ENCODE assay signal across 8 cellular contexts in the genomic region with DNA sequence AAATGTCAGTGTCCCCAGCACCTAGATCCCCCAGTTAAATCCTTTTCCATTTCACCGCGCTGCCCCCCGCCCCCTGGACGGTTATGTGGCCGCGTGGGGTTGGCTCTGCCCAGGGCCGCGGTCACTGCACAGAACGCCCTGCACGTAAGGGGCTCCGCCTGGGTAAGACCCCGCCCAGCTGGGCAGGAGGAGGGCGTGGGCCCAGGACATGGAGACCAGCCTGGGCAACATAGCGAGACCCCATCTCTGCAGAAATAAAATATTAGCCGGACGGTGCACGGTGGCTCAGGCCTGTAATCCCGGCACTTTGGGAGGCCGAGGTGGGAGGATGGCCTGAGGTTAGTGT. TPM values are rescaled to one million over a fixed set of nuclear protein-coding genes. Genes with fewer than 3 reads are reported as not detected.
DNase-seq lines count a peak whose midpoint lies in the region; ATAC-seq and TF ChIP-seq lines count a peak whose summit lies in the region.

No MANE protein-coding gene starts in this region.

- H3K4me3 ChIP-seq in GM23338 (peak overlapping the region; percentile 96), prostate gland (peak overlapping the region; percentile 68 to 90)

- H3K4me1 ChIP-seq in GM23338 (ENCODE audit: insufficient read depth), result no peaks in the 10 kb centered on the region; the same call in 1 of the 2 replicates
- peaks cover 12% of the 10 kb centered on the region for H3K4me1 ChIP-seq in prostate gland (replicated peaks)

- H3K36me3 ChIP-seq in GM23338 (ENCODE audit: insufficient read depth), result no peaks in the 10 kb centered on the region; the same call in 1 of the 2 replicates
- H3K36me3 ChIP-seq in prostate gland, result peaks cover 0 to 6% of the 10 kb centered on the region in 2 donors

- POLR2A ChIA-PET in WTC11 (lab: Charles Lee), result no interaction called here

- H3K36me3 Mint-ChIP-seq in GM23338 (ENCODE audit: low read depth), result peaks cover 18% of the 10 kb centered on the region
- peaks cover 10% of the 10 kb centered on the region; the same call in 1 of the 2 replicates for H3K36me3 Mint-ChIP-seq in WTC11

- H3K9me3 ChIP-seq in prostate gland, result no peaks in the 10 kb centered on the region

- intact Hi-C loops in prostate gland (cut with DNase I), result no loop called here

- TF ChIP-seq CTCF in GM23338 (conservative IDR thresholded peaks at IDR 0.05; ENCODE audit: low read depth in 2 of 2) (no peak), WTC11 (IDR thresholded peaks at IDR 0.05) (no peak), prostate gland (IDR thresholded peaks at IDR 0.05) (no peak)

- H3K9me3 Mint-ChIP-seq in GM23338 (no peaks in the 10 kb centered on the region), WTC11 (no peaks in the 10 kb centered on the region)

- peaks cover 25% of the 10 kb centered on the region for H3K79me2 ChIP-seq in GM23338 (replicated peaks; ENCODE audit: insufficient read depth)

- no peaks in the 10 kb centered on the region for H3K27me3 ChIP-seq in GM23338 (ENCODE audit: insufficient read depth)
- no peaks in the 10 kb centered on the region for H3K27me3 ChIP-seq in prostate gland (replicated peaks; ENCODE audit: insufficient read depth)

- H4K20me1 ChIP-seq in GM23338 (replicated peaks; ENCODE audit: insufficient read depth), result no peaks in the 10 kb centered on the region

- peak overlapping the region; percentile 86 for H3K4me2 ChIP-seq in GM23338

- H3K9me2 ChIP-seq in GM23338 (ENCODE audit: insufficient read depth), result no peaks in the 10 kb centered on the region

- H3F3A ChIP-seq in GM23338 (replicated peaks; ENCODE audit: low read depth), result no peaks in the 10 kb centered on the region

- DNase-seq in D341Med (ENCODE audit: low spot score) (peak; percentile 48), GM23338 (ENCODE audit: low spot score) (peak; percentile 28), WTC11 (ENCODE audit: low spot score) (no peak), glomerular visceral epithelial cell (ENCODE audit: extremely low spot score) (peak; percentile 14), prostate gland (ENCODE audit: low spot score) (no peak), amniotic stem cell (lab: John Stamatoyannopoulos, UW) (no peak), putamen (ENCODE audit: low spot score) (no peak), NCI-H1105 treated with DMSO at 0.1 percent for 48 hours (lab: John Stamatoyannopoulos, UW) (no peak)

- no peak for TF ChIP-seq POLR2A in prostate gland (IDR thresholded peaks at IDR 0.05)

- H3K27ac Mint-ChIP-seq in GM23338, result peak overlapping the region; percentile 54
- H3K27ac Mint-ChIP-seq in WTC11, result peak overlapping the region; percentile 54

- H3K4me1 Mint-ChIP-seq in GM23338 (peaks cover 8% of the 10 kb centered on the region), WTC11 (peaks cover 14% of the 10 kb centered on the region)

- H3K27ac ChIP-seq in GM23338 (ENCODE audit: low read depth) (peak overlapping the region; percentile 88), prostate gland (peak overlapping the region; percentile 94 to 97)

- ATAC-seq in GM23338, result peak; percentile 57
- peak; percentile 7; the same call in 1 of the 2 replicates for ATAC-seq in WTC11

- H3K27me3 Mint-ChIP-seq in GM23338 (ENCODE audit: insufficient read depth, low read depth, poor library complexity) (peaks cover 7% of the 10 kb centered on the region), WTC11 (ENCODE audit: low read depth) (no peaks in the 10 kb centered on the region)

- H3K4me3 Mint-ChIP-seq in GM23338 (peak overlapping the region; percentile 90), WTC11 (peak overlapping the region; percentile 80)

- 24% methylated on average over 19 of the region's 19 CpGs for WGBS in prostate gland

- H2AFZ ChIP-seq in GM23338, result peak overlapping the region; percentile 56; the same call in 1 of the 2 replicates

- CTCF ChIA-PET in WTC11 (lab: Charles Lee), result interaction anchor here (0.8 to 1.5 kb wide), 8 partner anchors 9 to 313 kb away, joined by 3 to 7 read pairs (median 5); no protein-coding TSS in a partner anchor

TF ChIP-seq in GM23338, 12 proteins besides CTCF, POLR2A, EP300 and RAD21:
- no peak for TF ChIP-seq CREB1 (CRISPR knock-in tag; IDR thresholded peaks at IDR 0.05; ENCODE audit: low read depth)
- no peak for TF ChIP-seq STAT1 (IDR thresholded peaks at IDR 0.05; ENCODE audit: unreplicated experiment)
- TF ChIP-seq POLR2AphosphoS5 (IDR thresholded peaks at IDR 0.05; ENCODE audit: low read depth), result peak; percentile 3; the same call in 1 of the 2 replicates

TF ChIP-seq in WTC11, 78 proteins besides CTCF, POLR2A, EP300 and RAD21:
- TF ChIP-seq ZNF121 (CRISPR knock-in tag; IDR thresholded peaks at IDR 0.05) (peak; percentile 99), NR2C2 (CRISPR knock-in tag; IDR thresholded peaks at IDR 0.05) (no peak), GTF2I (CRISPR knock-in tag; conservative IDR thresholded peaks at IDR 0.05) (peak; percentile 77; the same call in 1 of the 2 replicates)

RNA-seq across cellular contexts. Expression of gene ZFAND2A, which starts 0.6 kb away (rescaled TPM):
- total RNA-seq in GM23338 (2014; rRNA removed; shearing (Covaris generic)), result 14.4 and 15.3 TPM in 2 replicates
- polyA plus RNA-seq in GM23338 (2016; fragmentation: Nextera tagmentation; extraction: Ambion mirVana), result 29.2 and 30.3 TPM in 2 replicates
- total RNA-seq in WTC11 (2021) (14.5 to 16.1 TPM (median 15.3 TPM) in 3 replicates), prostate gland (10 to 100 TPM; 25.0 to 36.3 TPM)

Comparison
In these comparisons a context has a peak if more than half of its experiments do, and no peak if none do; other contexts are left out.
1. DNase-seq: peak in D341Med (single experiment), GM23338 (single experiment) and glomerular visceral epithelial cell (single experiment); none in WTC11 (single experiment), prostate gland (single experiment), amniotic stem cell (single experiment), putamen (single experiment) and NCI-H1105 treated with DMSO at 0.1 percent for 48 hours (single experiment).